32 cellular contexts compared by ENCODE assay signal in the genomic region with DNA sequence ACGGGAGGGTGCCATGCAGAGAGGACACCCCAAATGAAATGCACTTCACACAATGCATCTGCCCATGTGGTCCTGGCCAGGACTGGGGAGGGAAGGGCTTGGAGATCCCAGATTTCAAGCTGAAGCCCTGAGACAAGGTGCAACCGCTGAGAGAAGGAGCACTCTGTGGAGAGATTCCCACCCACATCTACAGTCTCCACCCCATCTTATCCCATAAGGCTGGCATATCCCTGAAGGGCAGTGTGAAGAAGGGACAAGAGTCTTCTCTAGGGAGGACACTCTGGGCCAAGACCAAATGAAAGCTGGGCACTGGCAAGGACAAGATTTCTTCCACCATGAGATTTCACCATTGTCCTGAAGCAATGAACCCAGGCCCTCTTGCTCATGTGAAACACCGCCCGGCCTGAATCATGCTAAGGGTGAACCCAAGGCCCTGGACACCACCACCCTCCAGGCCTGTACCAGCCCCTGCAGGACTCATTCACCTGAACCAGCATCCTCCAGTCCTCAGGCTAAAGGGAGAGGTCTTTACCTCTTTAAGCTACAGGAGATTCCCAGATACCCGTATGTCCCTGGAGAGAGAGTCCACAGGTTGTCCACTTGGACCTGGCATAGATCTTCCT. TPM values are rescaled to one million over a fixed set of nuclear protein-coding genes. Genes with fewer than 3 reads are reported as not detected.
"Had no signal": no experiment of that assay in that cellular context is flagged by ENCODE, and none has a peak within 500 bp of the region (broad histone marks: within the 10 kb centered on the region; RNA-seq: fewer than 3 reads in every experiment).

No MANE protein-coding gene starts in this region.

- H3K4me3 Mint-ChIP-seq: central memory CD8-positive, alpha-beta T cell; dendritic cell treated with granulocyte-macrophage colony-stimulating factor and Interleukin-4, amounts not matched to agents 40 ng/mL and 50 ng/mL, for 4 days; naive thymus-derived CD8-positive, alpha-beta T cell; nephron progenitor cell; stimulated activated memory B cell treated with anti-CD40 and anti-IgM and Interleukin-4, amounts not matched to agents 10 μg/mL and 1 μg/mL and 100 μg/mL, for 72 hours had no signal

- DNase-seq: colonic mucosa; effector memory CD4-positive, alpha-beta T cell; foreskin melanocyte; glutamatergic neuron; heart right ventricle; hippocampal formation; kidney glomerular epithelial cell; mesendoderm; nephron progenitor cell; nucleus accumbens; ovary; posterior cingulate gyrus; psoas muscle; stimulated activated CD4-positive, alpha-beta T cell treated with anti-CD3 and anti-CD28 coated beads, Interleukin-4, amount 100 ng/mL, for 24 hours; stimulated activated naive CD8-positive, alpha-beta T cell treated with anti-CD3 and anti-CD28 coated beads, Interleukin-15, Interleukin-2, amounts not matched to agents 100 U/mL and 50 U/mL, for 24 hours; upper lobe of left lung had no signal

- H3K4me1 ChIP-seq: colonic mucosa, esophagus muscularis mucosa, heart right ventricle, psoas muscle, right lobe of liver, tibial nerve, upper lobe of left lung had no signal

- H3K36me3 Mint-ChIP-seq: stimulated activated memory B cell treated with anti-CD40 and anti-IgM and Interleukin-4, amounts not matched to agents 10 μg/mL and 1 μg/mL and 100 μg/mL, for 72 hours had no signal

- H3K27ac Mint-ChIP-seq: dendritic cell treated with granulocyte-macrophage colony-stimulating factor and Interleukin-4, amounts not matched to agents 40 ng/mL and 50 ng/mL, for 4 days; nephron progenitor cell; stimulated activated memory B cell treated with anti-CD40 and anti-IgM and Interleukin-4, amounts not matched to agents 10 μg/mL and 1 μg/mL and 100 μg/mL, for 72 hours had no signal

- H3K9me3 Mint-ChIP-seq: central memory CD8-positive, alpha-beta T cell; dendritic cell treated with granulocyte-macrophage colony-stimulating factor and Interleukin-4, amounts not matched to agents 40 ng/mL and 50 ng/mL, for 4 days; stimulated activated memory B cell treated with anti-CD40 and anti-IgM and Interleukin-4, amounts not matched to agents 10 μg/mL and 1 μg/mL and 100 μg/mL, for 72 hours had no signal

- H3K27ac ChIP-seq: colonic mucosa, esophagus muscularis mucosa, heart right ventricle, ovary, psoas muscle, right lobe of liver, thoracic aorta, tibial nerve, upper lobe of left lung had no signal

- ATAC-seq: heart right ventricle; naive thymus-derived CD8-positive, alpha-beta T cell; psoas muscle; right lobe of liver; stimulated activated memory B cell treated with anti-CD40 and anti-IgM and Interleukin-4, amounts not matched to agents 10 μg/mL and 1 μg/mL and 100 μg/mL, for 72 hours; stimulated activated naive CD8-positive, alpha-beta T cell treated with anti-CD3 and anti-CD28 coated beads, Interleukin-15, Interleukin-2, amounts not matched to agents 100 U/mL and 50 U/mL, for 24 hours had no signal

- H3K27me3 ChIP-seq: colonic mucosa, ovary, right lobe of liver, tibial nerve, upper lobe of left lung had no signal

- H3K4me1 Mint-ChIP-seq: central memory CD8-positive, alpha-beta T cell; naive thymus-derived CD8-positive, alpha-beta T cell; nephron progenitor cell; stimulated activated memory B cell treated with anti-CD40 and anti-IgM and Interleukin-4, amounts not matched to agents 10 μg/mL and 1 μg/mL and 100 μg/mL, for 72 hours had no signal

RNA-seq across cellular contexts. Expression of a gene that starts 20.5 kb away (rescaled TPM):
- total RNA-seq: chondrocyte; colonic mucosa; endothelial cell of umbilical vein; epithelial cell of proximal tubule; fibroblast of lung; lung microvascular endothelial cell; myocyte; naive thymus-derived CD8-positive, alpha-beta T cell; renal cortical epithelial cell; smooth muscle cell had no signal
- polyA plus RNA-seq: endothelial cell of umbilical vein; fibroblast of lung; naive thymus-derived CD8-positive, alpha-beta T cell; smooth muscle cell had no signal

RNA-seq across cellular contexts. Expression of a gene that starts 30.4 kb away (rescaled TPM):
- total RNA-seq: chondrocyte, epithelial cell of proximal tubule, fibroblast of lung, myocyte, renal cortical epithelial cell, smooth muscle cell had no signal
- polyA plus RNA-seq: fibroblast of lung, smooth muscle cell had no signal
